In the genomic region with DNA sequence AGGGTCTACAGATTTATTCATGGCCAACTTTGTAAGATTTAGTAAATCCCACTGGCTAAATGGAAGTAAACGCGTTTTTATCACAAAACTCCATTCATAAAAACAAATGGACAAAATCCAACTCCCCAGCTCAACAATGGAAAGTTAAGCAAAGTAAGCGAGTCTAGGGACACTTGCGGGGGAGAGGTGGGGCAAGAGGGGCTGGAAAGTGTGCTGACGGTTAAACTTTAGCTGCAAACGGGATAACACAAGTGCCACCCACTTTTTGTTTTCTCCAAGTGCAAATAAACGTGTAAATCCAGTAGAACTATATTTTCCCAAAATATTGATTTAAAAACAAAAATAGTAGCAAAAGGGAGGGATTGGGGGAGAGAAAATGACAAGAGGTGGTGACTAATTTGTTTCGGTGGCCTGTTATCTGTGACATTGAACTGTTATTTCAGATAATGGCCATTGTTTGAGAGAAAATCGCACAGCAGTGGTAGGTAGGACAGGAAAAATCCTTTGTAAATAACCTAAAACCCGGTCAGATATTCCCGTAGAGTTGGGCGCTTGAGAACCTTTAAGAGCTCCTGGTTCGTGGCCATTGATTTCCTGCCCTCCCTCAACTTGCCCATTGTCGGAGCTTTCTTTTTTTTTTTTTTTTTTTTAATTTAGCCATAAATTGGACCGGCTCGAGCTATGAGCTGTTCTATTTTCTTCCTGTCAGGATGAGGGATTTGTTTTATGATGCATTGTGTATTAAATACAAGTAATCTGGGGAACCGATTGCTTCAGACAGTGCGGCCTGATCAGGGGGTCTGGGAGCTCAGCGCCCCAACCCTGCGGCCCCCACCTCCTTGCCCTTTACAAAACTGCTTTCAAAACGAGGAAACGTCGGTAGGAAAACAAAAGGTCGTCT, we compare ENCODE assay signal across 8 cellular contexts.
A peak's percentile ranks its signal among the peaks of the same experiment; 100 is the strongest.
DNase-seq lines count a peak whose midpoint lies in the region; ATAC-seq, FAIRE-seq and TF ChIP-seq lines count a peak whose summit lies in the region.

No MANE protein-coding gene starts in this region.

- TF ChIP-seq CTCF in endothelial cell of umbilical vein (IDR thresholded peaks at IDR 0.05; ENCODE audit: extremely low read depth in 1 of 2, insufficient read depth in 1 of 2, low read depth in 1 of 2, low read length in 2 of 2): no peak
- TF ChIP-seq CTCF in pancreas (IDR thresholded peaks at IDR 0.05): no peak

- H3K9me3 ChIP-seq in endothelial cell of umbilical vein (replicated peaks; ENCODE audit: control insufficient read depth, insufficient read depth, low read length): no peaks in the 10 kb centered on the region
- H3K9me3 ChIP-seq in pancreas: no peaks in the 10 kb centered on the region

- DNase-seq in endothelial cell of umbilical vein (ENCODE audit: low read depth, low spot score): peak; percentile 90
- peak in 3 of 6 donors; percentile 27 to 59 (median 38) for DNase-seq in pancreas
- DNase-seq in HPDE6-E6E7 (ENCODE audit: extremely low spot score): no peak
- no peak for DNase-seq in D341Med (ENCODE audit: low spot score)
- DNase-seq in NCI-H1105 treated with DMSO at 0.1 percent for 48 hours (lab: John Stamatoyannopoulos, UW): no peak
- no peak for DNase-seq in NCI-H2227 treated with DMSO at 0.1 percent for 48 hours (lab: John Stamatoyannopoulos, UW)

- CTCF ChIA-PET in endothelial cell of umbilical vein (lab: Charles Lee): interaction anchor here (0.6 to 8.4 kb wide), 61 partner anchors 10 to 937 kb away, joined by 3 to 206 read pairs (median 5); partner anchors contain the start of gene MECOM

- H3K27me3 ChIP-seq in endothelial cell of umbilical vein (ENCODE audit: control insufficient read depth in 2 of 2, insufficient read depth in 2 of 2, low read length in 2 of 2) (no peaks in the 10 kb centered on the region), pancreas (no peaks in the 10 kb centered on the region)

- ATAC-seq in GM19035 (IDR thresholded peaks at IDR 0.05; ENCODE audit: unreplicated experiment): peak; percentile 2
- peak; percentile 7 for ATAC-seq in HG03432 (IDR thresholded peaks at IDR 0.05; ENCODE audit: unreplicated experiment)
- ATAC-seq in pancreas: peak; percentile 30 to 49 (median 39)

- intact Hi-C loops in endothelial cell of umbilical vein (cut with micrococcal nuclease) (loop anchor here (1.0 to 5.0 kb wide), 15 partner anchors 70 to 624 kb away; partner anchors contain the start of gene MYNN), pancreas (cut with DNase I) (loop anchor here in 2 of 3 donors (5.0 to 10.0 kb wide), 2 partner anchors 514 to 516 kb away; partner anchors contain the start of gene MECOM (in 2 of the 2))

- peak overlapping the region; percentile 72 for H3K9ac ChIP-seq in endothelial cell of umbilical vein (replicated peaks; ENCODE audit: extremely low read depth, insufficient read depth, low read length)

- FAIRE-seq in endothelial cell of umbilical vein (lab: Jason Lieb, UNC) (peak; percentile 15), pancreas (lab: Jason Lieb, UNC) (no peak)

- H4K20me1 ChIP-seq in endothelial cell of umbilical vein (replicated peaks; ENCODE audit: control insufficient read depth, extremely low read depth, insufficient read depth, low read length): no peaks in the 10 kb centered on the region

- H3K36me3 ChIP-seq in endothelial cell of umbilical vein (ENCODE audit: control insufficient read depth in 2 of 2, extremely low read depth in 1 of 2, insufficient read depth in 2 of 2, low read length in 2 of 2) (no peaks in the 10 kb centered on the region), pancreas (no peaks in the 10 kb centered on the region)

- dilution Hi-C loops in endothelial cell of umbilical vein (cut with MboI; ENCODE audit: extremely low pct_ligation_motif_present, low sequenced_read_pairs): no loop called here

- no peak for TF ChIP-seq POLR2A in endothelial cell of umbilical vein (IDR thresholded peaks at IDR 0.05; ENCODE audit: low read depth, low read length)

- H3K27ac ChIP-seq in endothelial cell of umbilical vein (ENCODE audit: insufficient read depth, low read depth, low read length) (peak overlapping the region; percentile 82), pancreas (peak overlapping the region in 3 of 4 donors; percentile 22 to 91 (median 91))

- H3K4me3 ChIP-seq in endothelial cell of umbilical vein (replicated peaks in 1 of 3; ENCODE audit: insufficient read depth in 1 of 3, low read depth in 1 of 3, low read length in 3 of 3) (peak overlapping the region; percentile 25 to 60 (median 37)), pancreas (peak overlapping the region in 2 of 4 donors; percentile 52 to 54)

- no peaks in the 10 kb centered on the region for H3K9me1 ChIP-seq in endothelial cell of umbilical vein (replicated peaks; ENCODE audit: control insufficient read depth, extremely low read depth, insufficient read depth, low read length)

- WGBS in pancreas, 2 donors: 5 to 6% methylated on average over 24 of the region's 24 CpGs

- H3K79me2 ChIP-seq in endothelial cell of umbilical vein (ENCODE audit: control insufficient read depth, insufficient read depth, low read length): peaks cover 35% of the 10 kb centered on the region

- no peak overlapping the region for H2AFZ ChIP-seq in endothelial cell of umbilical vein (ENCODE audit: low read depth, low read length)

- BruUV-seq in endothelial cell of umbilical vein (replicated peaks; lab: Mats Ljungman, UMichigan): no TSS peak

- peak overlapping the region; percentile 99 for H3K4me2 ChIP-seq in endothelial cell of umbilical vein (ENCODE audit: insufficient read depth, low read length)

- POLR2A ChIA-PET in endothelial cell of umbilical vein (lab: Charles Lee): interaction anchor here (0.7 to 1.7 kb wide), 11 partner anchors 93 to 1720 kb away, joined by 3 to 8 read pairs (median 4); no protein-coding TSS in a partner anchor

- peaks cover 55% of the 10 kb centered on the region for H3K4me1 ChIP-seq in endothelial cell of umbilical vein (ENCODE audit: control insufficient read depth, extremely low read depth, insufficient read depth, low read length)
- peaks cover 0 to 21% (median 15%) of the 10 kb centered on the region in 3 donors for H3K4me1 ChIP-seq in pancreas

TF ChIP-seq in endothelial cell of umbilical vein, 7 proteins besides CTCF, POLR2A, EP300 and RAD21:
- TF ChIP-seq JUN (IDR thresholded peaks at IDR 0.05; ENCODE audit: borderline replicate concordance, insufficient read depth, insufficient read length, low read depth) (peak; percentile 3), POLR2AphosphoS5 (IDR thresholded peaks at IDR 0.05; ENCODE audit: insufficient read depth, low read depth, low read length) (no peak), MAX (IDR thresholded peaks at IDR 0.05; ENCODE audit: insufficient read depth, insufficient read length) (no peak), GATA2 (IDR thresholded peaks at IDR 0.05; ENCODE audit: insufficient read depth, insufficient read length, low read depth, low read length) (peak; percentile 43), FOS (IDR thresholded peaks at IDR 0.05; ENCODE audit: borderline replicate concordance, insufficient read depth, low read length) (no peak), EZH2 (IDR thresholded peaks at IDR 0.05; ENCODE audit: borderline replicate concordance, low read depth, low read length, severe bottlenecking) (no peak), MYC (IDR thresholded peaks at IDR 0.05; ENCODE audit: low read depth, low read length) (no peak)
